In the genomic region with DNA sequence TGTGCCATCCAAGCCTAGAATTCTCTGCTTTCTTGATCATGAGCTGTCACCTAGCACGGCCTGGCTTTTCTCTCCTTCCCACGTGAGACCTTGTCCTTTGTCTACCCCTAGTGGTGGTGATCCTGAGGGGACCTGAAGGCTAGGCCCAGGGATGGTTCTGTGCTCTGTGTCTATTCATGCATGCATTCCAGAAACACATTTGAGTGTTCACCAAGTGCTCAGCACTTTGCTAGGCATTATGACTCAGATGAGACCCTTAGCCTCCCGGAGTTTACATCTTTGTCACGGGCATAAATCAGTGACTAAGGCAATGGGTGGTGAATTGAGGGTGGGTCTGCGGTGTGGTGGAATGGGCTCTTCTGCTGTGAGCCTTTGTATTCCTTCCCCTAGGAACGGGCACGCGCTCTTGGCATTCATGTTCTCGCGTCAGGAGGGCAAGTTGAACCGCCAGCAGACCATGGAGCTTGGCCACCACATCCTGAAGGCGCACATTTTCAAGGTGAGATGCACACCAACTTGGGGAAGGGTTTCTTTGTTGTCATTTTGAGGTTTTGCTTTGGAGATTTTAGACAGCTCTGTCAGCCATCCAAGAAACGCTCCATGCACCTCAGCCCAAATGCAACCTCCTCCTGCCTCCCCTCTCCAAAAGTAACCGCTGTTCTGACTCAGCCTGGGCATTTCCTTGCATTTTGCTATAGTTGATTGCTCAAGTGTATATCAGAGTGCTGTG, we compare ENCODE assay signal across 9 cellular contexts.
A peak's percentile ranks its signal among the peaks of the same experiment; 100 is the strongest.
DNase-seq lines count a peak whose midpoint lies in the region; ATAC-seq, FAIRE-seq and TF ChIP-seq lines count a peak whose summit lies in the region.
"Had no signal": no experiment of that assay in that cellular context is flagged by ENCODE, and none has a peak within 500 bp of the region (broad histone marks: within the 10 kb centered on the region; RNA-seq: fewer than 3 reads in every experiment).

No MANE protein-coding gene starts in this region.

- no peak for FAIRE-seq in keratinocyte (lab: Jason Lieb, UNC)

- H3K4me3 ChIP-seq in keratinocyte (ENCODE audit: control insufficient read depth in 2 of 3, extremely low read depth in 1 of 3, insufficient read depth in 2 of 3, low read depth in 1 of 3, low read length in 3 of 3) (no peak overlapping the region), spleen (no peak overlapping the region)

- H3K27me3 ChIP-seq in keratinocyte (ENCODE audit: control insufficient read depth, extremely low read depth, insufficient read depth, low read length) (no peaks in the 10 kb centered on the region), spleen (replicated peaks in 1 of 7) (no peaks in the 10 kb centered on the region)

- no peaks in the 10 kb centered on the region for H3K27me3 Mint-ChIP-seq in Calu3 (ENCODE audit: unreplicated experiment)

- CTCF ChIA-PET in Calu3 (lab: Charles Lee): interaction anchor here (1.4 kb wide), 1 partner anchor 30 kb away, joined by 3 read pairs; no protein-coding TSS in a partner anchor

- no peaks in the 10 kb centered on the region for H3K9me3 Mint-ChIP-seq in Calu3 (ENCODE audit: low read depth, unreplicated experiment)
- H3K9me3 Mint-ChIP-seq: memory B cell had no signal

- H3K4me2 ChIP-seq in keratinocyte (ENCODE audit: control insufficient read depth, extremely low read depth, insufficient read depth, low read depth, low read length): no peak overlapping the region

- peak; percentile 68 for ATAC-seq in HG03159 (IDR thresholded peaks at IDR 0.05; ENCODE audit: unreplicated experiment)

- H3K4me1 Mint-ChIP-seq in Calu3 (ENCODE audit: low read depth, unreplicated experiment): no peaks in the 10 kb centered on the region

- BruUV-seq in Calu3 (replicated peaks; lab: Mats Ljungman, UMichigan): no TSS peak

- peak; percentile 19 for TF ChIP-seq CTCF in Calu3 (IDR thresholded peaks at IDR 0.05; ENCODE audit: unreplicated experiment)
- TF ChIP-seq CTCF in keratinocyte (optimal IDR thresholded peaks at IDR 0.05 in 1 of 3, IDR thresholded peaks at IDR 0.05 in 1 of 3, conservative IDR thresholded peaks at IDR 0.05 in 1 of 3; ENCODE audit: extremely low read depth in 1 of 3, insufficient read depth in 2 of 3, low read length in 3 of 3): peak; percentile 28 to 54 (median 39)
- TF ChIP-seq CTCF in spleen (IDR thresholded peaks at IDR 0.05 in 8 of 11, conservative IDR thresholded peaks at IDR 0.05 in 3 of 11): peak in 5 of 11 experiments; percentile 11 to 28 (median 27)

- H3K27ac Mint-ChIP-seq in Calu3 (ENCODE audit: unreplicated experiment): no peak overlapping the region
- H3K27ac Mint-ChIP-seq: memory B cell had no signal

- H3K9me3 ChIP-seq in keratinocyte (ENCODE audit: control insufficient read depth, low read depth, low read length): no peaks in the 10 kb centered on the region
- no peaks in the 10 kb centered on the region for H3K9me3 ChIP-seq in spleen

- H3K79me2 ChIP-seq in keratinocyte (ENCODE audit: control insufficient read depth, insufficient read depth, low read length): peaks cover 8% of the 10 kb centered on the region

- no peak for TF ChIP-seq POLR2A in spleen (IDR thresholded peaks at IDR 0.05)

- H3K27ac ChIP-seq in keratinocyte (ENCODE audit: control insufficient read depth, insufficient read depth, low read length) (no peak overlapping the region), spleen (no peak overlapping the region), caudate nucleus (ENCODE audit: low read depth, low read length) (no peak overlapping the region)

- no peaks in the 10 kb centered on the region for H4K20me1 ChIP-seq in keratinocyte (ENCODE audit: control insufficient read depth, extremely low read depth, insufficient read depth, low read length)

- H2AFZ ChIP-seq in keratinocyte (ENCODE audit: control insufficient read depth, low read length): no peak overlapping the region

- DNase-seq in Calu3 (peak; percentile 19), GM19238 (ENCODE audit: insufficient read length, low spot score) (peak; percentile 48), SW480 (ENCODE audit: low spot score) (peak; percentile 41), keratinocyte (ENCODE audit: low read depth, low spot score) (no peak), spleen (no peak), NCI-H1436 treated with DMSO at 0.1 percent for 48 hours (lab: John Stamatoyannopoulos, UW) (no peak), caudate nucleus (lab: John Stamatoyannopoulos, UW) (no peak)

- dilution Hi-C loops in keratinocyte (cut with MboI; ENCODE audit: extremely low pct_ligation_motif_present, low sequenced_read_pairs): no loop called here

- no peak overlapping the region for H3K9ac ChIP-seq in keratinocyte (ENCODE audit: control insufficient read depth, extremely low read depth, insufficient read depth, low read length)

- H3K4me3 Mint-ChIP-seq in Calu3 (ENCODE audit: low read depth, unreplicated experiment): no peak overlapping the region
- H3K4me3 Mint-ChIP-seq: memory B cell had no signal

- intact Hi-C loops in Calu3 (cut with micrococcal nuclease; ENCODE audit: unreplicated experiment) (no loop called here), spleen (cut with DNase I; ENCODE audit: low total_unique reads) (no loop called here)

- H3K36me3 ChIP-seq in keratinocyte (ENCODE audit: control insufficient read depth in 2 of 2, extremely low read depth in 1 of 2, insufficient read depth in 2 of 2, low read length in 2 of 2): peaks cover 30 to 52% of the 10 kb centered on the region in 2 experiments
- peaks cover 0 to 19% (median 3%) of the 10 kb centered on the region in 6 donors for H3K36me3 ChIP-seq in spleen

- H3K9me1 ChIP-seq in keratinocyte (ENCODE audit: control insufficient read depth, extremely low read depth, insufficient read depth, low read length): no peaks in the 10 kb centered on the region

- WGBS in spleen, 5 donors: 67 to 80% (median 74%) methylated on average over 14 of the region's 14 CpGs

- peaks cover 24% of the 10 kb centered on the region for H3K36me3 Mint-ChIP-seq in Calu3 (ENCODE audit: insufficient read depth, unreplicated experiment)
- H3K36me3 Mint-ChIP-seq: memory B cell had no signal

- H3K4me1 ChIP-seq in keratinocyte (ENCODE audit: control insufficient read depth, extremely low read depth, insufficient read depth, low read length) (no peaks in the 10 kb centered on the region), spleen (peaks cover 0 to 11% (median 0%) of the 10 kb centered on the region in 6 donors)

Comparison
In these comparisons a context has a peak if more than half of its experiments do, and no peak if none do; other contexts are left out.
1. DNase-seq: peak in Calu3 (single experiment), GM19238 (single experiment) and SW480 (single experiment); none in keratinocyte (single experiment), spleen (single experiment), NCI-H1436 treated with DMSO at 0.1 percent for 48 hours (single experiment) and caudate nucleus (0 of 61).